Comparison of ENCODE assay signal across 1 cellular context in the genomic region with DNA sequence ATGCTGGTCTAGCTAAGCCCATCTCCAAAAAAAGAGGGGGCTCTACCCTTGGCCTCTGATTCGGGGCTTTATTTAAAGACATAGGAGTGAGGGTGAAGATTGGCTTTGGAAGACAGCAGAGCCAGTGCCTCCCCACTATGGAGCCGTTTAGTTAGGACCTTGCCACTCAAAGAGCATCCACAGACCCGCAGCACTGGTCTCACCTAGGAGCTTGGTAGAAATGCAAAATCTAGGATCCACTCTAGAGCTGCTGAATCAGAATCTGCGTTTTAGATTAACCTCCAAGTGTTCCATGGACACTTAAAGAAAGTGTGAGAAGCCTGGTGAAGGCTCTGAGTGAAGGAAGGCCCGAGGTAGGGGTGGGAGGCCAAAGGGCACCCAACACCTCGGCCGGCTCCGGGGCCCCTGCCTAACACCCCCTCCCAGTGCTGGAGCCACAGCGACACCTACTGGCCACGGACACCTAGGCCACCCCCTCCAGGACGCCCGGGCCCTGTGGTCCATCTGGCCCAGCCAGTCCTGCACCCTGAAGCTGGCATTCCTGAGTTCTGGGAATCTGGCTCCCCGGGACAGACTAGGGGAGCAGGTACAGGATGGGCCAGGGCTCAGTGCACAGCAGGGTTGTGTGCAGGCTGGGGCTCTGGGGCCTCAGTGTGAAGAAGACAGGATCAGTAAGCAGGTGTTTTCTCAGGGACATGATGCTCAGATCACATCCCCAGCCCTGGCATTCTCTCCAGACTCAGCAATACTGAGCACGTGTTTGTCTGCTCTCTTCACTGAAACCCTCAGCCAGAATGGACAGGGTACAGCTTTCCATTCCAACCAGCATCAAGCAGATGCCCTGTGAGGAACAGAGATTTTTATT.
TF ChIP-seq lines count a peak whose summit lies in the region.

No MANE protein-coding gene starts in this region.

TF ChIP-seq in K562, 482 proteins besides CTCF, POLR2A, EP300 and RAD21 (continued from another document and continues in another):
- TF ChIP-seq, protein P1, sequence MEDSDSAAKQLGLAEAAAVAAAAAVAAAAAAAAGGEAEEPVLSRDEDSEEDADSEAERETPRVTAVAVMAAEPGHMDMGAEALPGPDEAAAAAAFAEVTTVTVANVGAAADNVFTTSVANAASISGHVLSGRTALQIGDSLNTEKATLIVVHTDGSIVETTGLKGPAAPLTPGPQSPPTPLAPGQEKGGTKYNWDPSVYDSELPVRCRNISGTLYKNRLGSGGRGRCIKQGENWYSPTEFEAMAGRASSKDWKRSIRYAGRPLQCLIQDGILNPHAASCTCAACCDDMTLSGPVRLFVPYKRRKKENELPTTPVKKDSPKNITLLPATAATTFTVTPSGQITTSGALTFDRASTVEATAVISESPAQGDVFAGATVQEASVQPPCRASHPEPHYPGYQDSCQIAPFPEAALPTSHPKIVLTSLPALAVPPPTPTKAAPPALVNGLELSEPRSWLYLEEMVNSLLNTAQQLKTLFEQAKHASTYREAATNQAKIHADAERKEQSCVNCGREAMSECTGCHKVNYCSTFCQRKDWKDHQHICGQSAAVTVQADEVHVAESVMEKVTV (CRISPR knock-in tag; IDR thresholded peaks at IDR 0.05) = peak; percentile 89
- no peak for TF ChIP-seq GATA2 (CRISPR knock-in tag; IDR thresholded peaks at IDR 0.05)
- no peak for TF ChIP-seq HDAC1 (IDR thresholded peaks at IDR 0.05)
- peak; percentile 43; the same call in 1 of the 2 replicates for TF ChIP-seq L3MBTL2 (IDR thresholded peaks at IDR 0.05)
- TF ChIP-seq, protein P2, sequence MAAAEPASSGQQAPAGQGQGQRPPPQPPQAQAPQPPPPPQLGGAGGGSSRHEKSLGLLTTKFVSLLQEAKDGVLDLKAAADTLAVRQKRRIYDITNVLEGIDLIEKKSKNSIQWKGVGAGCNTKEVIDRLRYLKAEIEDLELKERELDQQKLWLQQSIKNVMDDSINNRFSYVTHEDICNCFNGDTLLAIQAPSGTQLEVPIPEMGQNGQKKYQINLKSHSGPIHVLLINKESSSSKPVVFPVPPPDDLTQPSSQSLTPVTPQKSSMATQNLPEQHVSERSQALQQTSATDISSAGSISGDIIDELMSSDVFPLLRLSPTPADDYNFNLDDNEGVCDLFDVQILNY (CRISPR knock-in tag; IDR thresholded peaks at IDR 0.05) = no peak
- no peak for TF ChIP-seq SRSF9 (IDR thresholded peaks at IDR 0.05; ENCODE audit: borderline replicate concordance, low read depth, low read length)
- TF ChIP-seq FOXK2 (conservative IDR thresholded peaks at IDR 0.05 in 1 of 2, IDR thresholded peaks at IDR 0.05 in 1 of 2; ENCODE audit: low read depth in 2 of 2) = no peak
- TF ChIP-seq XRCC5 (IDR thresholded peaks at IDR 0.05; ENCODE audit: low read depth, low read length) = peak; percentile 52; the same call in 1 of the 2 replicates
- TF ChIP-seq SMARCB1 (IDR thresholded peaks at IDR 0.05; ENCODE audit: insufficient read length, low read depth) = no peak
- TF ChIP-seq, protein P3, sequence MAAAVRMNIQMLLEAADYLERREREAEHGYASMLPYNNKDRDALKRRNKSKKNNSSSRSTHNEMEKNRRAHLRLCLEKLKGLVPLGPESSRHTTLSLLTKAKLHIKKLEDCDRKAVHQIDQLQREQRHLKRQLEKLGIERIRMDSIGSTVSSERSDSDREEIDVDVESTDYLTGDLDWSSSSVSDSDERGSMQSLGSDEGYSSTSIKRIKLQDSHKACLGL (CRISPR knock-in tag; IDR thresholded peaks at IDR 0.05; ENCODE audit: borderline replicate concordance, poor library complexity, severe bottlenecking) = no peak
- TF ChIP-seq SMAD3 (CRISPR knock-in tag; conservative IDR thresholded peaks at IDR 0.05) = no peak
- TF ChIP-seq TEAD1 (CRISPR knock-in tag; IDR thresholded peaks at IDR 0.05) = 0 out of 4 replicates have a peak, but pooled peaks of 1 of the 2 experiments have one; percentile 45
- TF ChIP-seq NR4A1 (CRISPR knock-in tag; IDR thresholded peaks at IDR 0.05) = no peak
- no peak for TF ChIP-seq NR4A1 (tag; IDR thresholded peaks at IDR 0.05)
- no peak for TF ChIP-seq MECOM (CRISPR knock-in tag; IDR thresholded peaks at IDR 0.05)
- TF ChIP-seq, protein P4, sequence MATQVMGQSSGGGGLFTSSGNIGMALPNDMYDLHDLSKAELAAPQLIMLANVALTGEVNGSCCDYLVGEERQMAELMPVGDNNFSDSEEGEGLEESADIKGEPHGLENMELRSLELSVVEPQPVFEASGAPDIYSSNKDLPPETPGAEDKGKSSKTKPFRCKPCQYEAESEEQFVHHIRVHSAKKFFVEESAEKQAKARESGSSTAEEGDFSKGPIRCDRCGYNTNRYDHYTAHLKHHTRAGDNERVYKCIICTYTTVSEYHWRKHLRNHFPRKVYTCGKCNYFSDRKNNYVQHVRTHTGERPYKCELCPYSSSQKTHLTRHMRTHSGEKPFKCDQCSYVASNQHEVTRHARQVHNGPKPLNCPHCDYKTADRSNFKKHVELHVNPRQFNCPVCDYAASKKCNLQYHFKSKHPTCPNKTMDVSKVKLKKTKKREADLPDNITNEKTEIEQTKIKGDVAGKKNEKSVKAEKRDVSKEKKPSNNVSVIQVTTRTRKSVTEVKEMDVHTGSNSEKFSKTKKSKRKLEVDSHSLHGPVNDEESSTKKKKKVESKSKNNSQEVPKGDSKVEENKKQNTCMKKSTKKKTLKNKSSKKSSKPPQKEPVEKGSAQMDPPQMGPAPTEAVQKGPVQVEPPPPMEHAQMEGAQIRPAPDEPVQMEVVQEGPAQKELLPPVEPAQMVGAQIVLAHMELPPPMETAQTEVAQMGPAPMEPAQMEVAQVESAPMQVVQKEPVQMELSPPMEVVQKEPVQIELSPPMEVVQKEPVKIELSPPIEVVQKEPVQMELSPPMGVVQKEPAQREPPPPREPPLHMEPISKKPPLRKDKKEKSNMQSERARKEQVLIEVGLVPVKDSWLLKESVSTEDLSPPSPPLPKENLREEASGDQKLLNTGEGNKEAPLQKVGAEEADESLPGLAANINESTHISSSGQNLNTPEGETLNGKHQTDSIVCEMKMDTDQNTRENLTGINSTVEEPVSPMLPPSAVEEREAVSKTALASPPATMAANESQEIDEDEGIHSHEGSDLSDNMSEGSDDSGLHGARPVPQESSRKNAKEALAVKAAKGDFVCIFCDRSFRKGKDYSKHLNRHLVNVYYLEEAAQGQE (CRISPR knock-in tag; IDR thresholded peaks at IDR 0.05; ENCODE audit: low read depth) = no peak
- peak; percentile 61; the same call in 1 of the 2 replicates for TF ChIP-seq ZBTB7A (IDR thresholded peaks at IDR 0.05; ENCODE audit: borderline replicate concordance, control insufficient read depth, low read depth, low read length)
- peak; percentile 99 for TF ChIP-seq STAG1 (CRISPR knock-in tag; IDR thresholded peaks at IDR 0.05; ENCODE audit: borderline replicate concordance)
- no peak for TF ChIP-seq CAMTA2 (CRISPR knock-in tag; conservative IDR thresholded peaks at IDR 0.05)
- peak; percentile 41; the same call in 1 of the 2 replicates for TF ChIP-seq ARID2 (IDR thresholded peaks at IDR 0.05)
- TF ChIP-seq FOXM1 (IDR thresholded peaks at IDR 0.05; ENCODE audit: low read depth) = no peak
- TF ChIP-seq FOXM1 (CRISPR knock-in tag; IDR thresholded peaks at IDR 0.05; ENCODE audit: low read depth) = no peak
- peak; percentile 43; the same call in 1 of the 2 replicates for TF ChIP-seq BHLHE40 (IDR thresholded peaks at IDR 0.05; ENCODE audit: low read length)
- TF ChIP-seq, protein P5, sequence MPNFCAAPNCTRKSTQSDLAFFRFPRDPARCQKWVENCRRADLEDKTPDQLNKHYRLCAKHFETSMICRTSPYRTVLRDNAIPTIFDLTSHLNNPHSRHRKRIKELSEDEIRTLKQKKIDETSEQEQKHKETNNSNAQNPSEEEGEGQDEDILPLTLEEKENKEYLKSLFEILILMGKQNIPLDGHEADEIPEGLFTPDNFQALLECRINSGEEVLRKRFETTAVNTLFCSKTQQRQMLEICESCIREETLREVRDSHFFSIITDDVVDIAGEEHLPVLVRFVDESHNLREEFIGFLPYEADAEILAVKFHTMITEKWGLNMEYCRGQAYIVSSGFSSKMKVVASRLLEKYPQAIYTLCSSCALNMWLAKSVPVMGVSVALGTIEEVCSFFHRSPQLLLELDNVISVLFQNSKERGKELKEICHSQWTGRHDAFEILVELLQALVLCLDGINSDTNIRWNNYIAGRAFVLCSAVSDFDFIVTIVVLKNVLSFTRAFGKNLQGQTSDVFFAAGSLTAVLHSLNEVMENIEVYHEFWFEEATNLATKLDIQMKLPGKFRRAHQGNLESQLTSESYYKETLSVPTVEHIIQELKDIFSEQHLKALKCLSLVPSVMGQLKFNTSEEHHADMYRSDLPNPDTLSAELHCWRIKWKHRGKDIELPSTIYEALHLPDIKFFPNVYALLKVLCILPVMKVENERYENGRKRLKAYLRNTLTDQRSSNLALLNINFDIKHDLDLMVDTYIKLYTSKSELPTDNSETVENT (CRISPR knock-in tag; IDR thresholded peaks at IDR 0.05) = 0 out of 2 replicates have a peak, but pooled peaks have one; percentile 19
- peak; percentile 48 to 78 for TF ChIP-seq MAZ (CRISPR knock-in tag; conservative IDR thresholded peaks at IDR 0.05 in 1 of 2, IDR thresholded peaks at IDR 0.05 in 1 of 2)
- TF ChIP-seq, protein P6, sequence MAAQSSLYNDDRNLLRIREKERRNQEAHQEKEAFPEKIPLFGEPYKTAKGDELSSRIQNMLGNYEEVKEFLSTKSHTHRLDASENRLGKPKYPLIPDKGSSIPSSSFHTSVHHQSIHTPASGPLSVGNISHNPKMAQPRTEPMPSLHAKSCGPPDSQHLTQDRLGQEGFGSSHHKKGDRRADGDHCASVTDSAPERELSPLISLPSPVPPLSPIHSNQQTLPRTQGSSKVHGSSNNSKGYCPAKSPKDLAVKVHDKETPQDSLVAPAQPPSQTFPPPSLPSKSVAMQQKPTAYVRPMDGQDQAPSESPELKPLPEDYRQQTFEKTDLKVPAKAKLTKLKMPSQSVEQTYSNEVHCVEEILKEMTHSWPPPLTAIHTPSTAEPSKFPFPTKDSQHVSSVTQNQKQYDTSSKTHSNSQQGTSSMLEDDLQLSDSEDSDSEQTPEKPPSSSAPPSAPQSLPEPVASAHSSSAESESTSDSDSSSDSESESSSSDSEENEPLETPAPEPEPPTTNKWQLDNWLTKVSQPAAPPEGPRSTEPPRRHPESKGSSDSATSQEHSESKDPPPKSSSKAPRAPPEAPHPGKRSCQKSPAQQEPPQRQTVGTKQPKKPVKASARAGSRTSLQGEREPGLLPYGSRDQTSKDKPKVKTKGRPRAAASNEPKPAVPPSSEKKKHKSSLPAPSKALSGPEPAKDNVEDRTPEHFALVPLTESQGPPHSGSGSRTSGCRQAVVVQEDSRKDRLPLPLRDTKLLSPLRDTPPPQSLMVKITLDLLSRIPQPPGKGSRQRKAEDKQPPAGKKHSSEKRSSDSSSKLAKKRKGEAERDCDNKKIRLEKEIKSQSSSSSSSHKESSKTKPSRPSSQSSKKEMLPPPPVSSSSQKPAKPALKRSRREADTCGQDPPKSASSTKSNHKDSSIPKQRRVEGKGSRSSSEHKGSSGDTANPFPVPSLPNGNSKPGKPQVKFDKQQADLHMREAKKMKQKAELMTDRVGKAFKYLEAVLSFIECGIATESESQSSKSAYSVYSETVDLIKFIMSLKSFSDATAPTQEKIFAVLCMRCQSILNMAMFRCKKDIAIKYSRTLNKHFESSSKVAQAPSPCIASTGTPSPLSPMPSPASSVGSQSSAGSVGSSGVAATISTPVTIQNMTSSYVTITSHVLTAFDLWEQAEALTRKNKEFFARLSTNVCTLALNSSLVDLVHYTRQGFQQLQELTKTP (IDR thresholded peaks at IDR 0.05; ENCODE audit: low read depth in 1 of 2, partially characterized antibody in 2 of 2) = no peak
- TF ChIP-seq ZNF764 (CRISPR knock-in tag; IDR thresholded peaks at IDR 0.05; ENCODE audit: low read depth) = 0 out of 2 replicates have a peak, but pooled peaks have one; percentile 62
- peak; percentile 95 for TF ChIP-seq SMC3 (conservative IDR thresholded peaks at IDR 0.05; ENCODE audit: insufficient read depth, low read depth, low read length)
- TF ChIP-seq ZKSCAN1 (IDR thresholded peaks at IDR 0.05; ENCODE audit: low read depth, low read length) = 0 out of 2 replicates have a peak, but pooled peaks have one; percentile 25
- TF ChIP-seq CTBP1 (IDR thresholded peaks at IDR 0.05; ENCODE audit: borderline replicate concordance) = peak; percentile 34; the same call in 1 of the 2 replicates
- TF ChIP-seq BRCA1 (IDR thresholded peaks at IDR 0.05) = no peak
- no peak for TF ChIP-seq BRCA1 (CRISPR knock-in tag; IDR thresholded peaks at IDR 0.05)
- TF ChIP-seq ESRRA (IDR thresholded peaks at IDR 0.05; ENCODE audit: borderline replicate concordance, low read depth) = peak; percentile 28; the same call in 1 of the 2 replicates
- TF ChIP-seq ZFP36 (IDR thresholded peaks at IDR 0.05; ENCODE audit: low read depth, low read length, partially characterized antibody) = peak; percentile 44
- TF ChIP-seq JUND (IDR thresholded peaks at IDR 0.05; ENCODE audit: borderline replicate concordance, low read depth, low read length) = no peak
- TF ChIP-seq JUND (tag; IDR thresholded peaks at IDR 0.05; ENCODE audit: borderline replicate concordance, low read depth, low read length) = no peak
- TF ChIP-seq, protein P7, sequence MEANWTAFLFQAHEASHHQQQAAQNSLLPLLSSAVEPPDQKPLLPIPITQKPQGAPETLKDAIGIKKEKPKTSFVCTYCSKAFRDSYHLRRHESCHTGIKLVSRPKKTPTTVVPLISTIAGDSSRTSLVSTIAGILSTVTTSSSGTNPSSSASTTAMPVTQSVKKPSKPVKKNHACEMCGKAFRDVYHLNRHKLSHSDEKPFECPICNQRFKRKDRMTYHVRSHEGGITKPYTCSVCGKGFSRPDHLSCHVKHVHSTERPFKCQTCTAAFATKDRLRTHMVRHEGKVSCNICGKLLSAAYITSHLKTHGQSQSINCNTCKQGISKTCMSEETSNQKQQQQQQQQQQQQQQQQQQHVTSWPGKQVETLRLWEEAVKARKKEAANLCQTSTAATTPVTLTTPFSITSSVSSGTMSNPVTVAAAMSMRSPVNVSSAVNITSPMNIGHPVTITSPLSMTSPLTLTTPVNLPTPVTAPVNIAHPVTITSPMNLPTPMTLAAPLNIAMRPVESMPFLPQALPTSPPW (CRISPR knock-in tag; IDR thresholded peaks at IDR 0.05) = peak; percentile 55
- peak; percentile 48; the same call in 1 of the 2 replicates for TF ChIP-seq JUN (IDR thresholded peaks at IDR 0.05; ENCODE audit: borderline replicate concordance, low read depth, low read length)
- no peak for TF ChIP-seq JUN (CRISPR knock-in tag; IDR thresholded peaks at IDR 0.05; ENCODE audit: borderline replicate concordance)
- TF ChIP-seq CC2D1A (IDR thresholded peaks at IDR 0.05) = peak; percentile 60; the same call in 1 of the 2 replicates
- TF ChIP-seq, protein P8, sequence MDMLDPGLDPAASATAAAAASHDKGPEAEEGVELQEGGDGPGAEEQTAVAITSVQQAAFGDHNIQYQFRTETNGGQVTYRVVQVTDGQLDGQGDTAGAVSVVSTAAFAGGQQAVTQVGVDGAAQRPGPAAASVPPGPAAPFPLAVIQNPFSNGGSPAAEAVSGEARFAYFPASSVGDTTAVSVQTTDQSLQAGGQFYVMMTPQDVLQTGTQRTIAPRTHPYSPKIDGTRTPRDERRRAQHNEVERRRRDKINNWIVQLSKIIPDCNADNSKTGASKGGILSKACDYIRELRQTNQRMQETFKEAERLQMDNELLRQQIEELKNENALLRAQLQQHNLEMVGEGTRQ (CRISPR knock-in tag; IDR thresholded peaks at IDR 0.05) = no peak
- TF ChIP-seq MAFF (IDR thresholded peaks at IDR 0.05; ENCODE audit: low read length) = peak; percentile 7; the same call in 1 of the 2 replicates
- TF ChIP-seq PPARD (CRISPR knock-in tag; IDR thresholded peaks at IDR 0.05) = no peak
- TF ChIP-seq MYC (IDR thresholded peaks at IDR 0.05; ENCODE audit: low read depth, low read length) = 0 out of 2 replicates have a peak, but pooled peaks have one; percentile 23
- TF ChIP-seq MYC (CRISPR knock-in tag; IDR thresholded peaks at IDR 0.05; ENCODE audit: borderline replicate concordance, low read depth) = no peak
